ENCODE assay signal across 37 cellular contexts in genomic region chr18:33600846-33601245, GRCh38. TPM values are rescaled to one million over a fixed set of nuclear protein-coding genes. Genes with fewer than 3 reads are reported as not detected.
"Had no signal": no experiment of that assay in that cellular context is flagged by ENCODE, and none has a peak within 500 bp of the region (broad histone marks: within the 10 kb centered on the region; RNA-seq: fewer than 3 reads in every experiment).

No MANE protein-coding gene starts in this region.

- DNase-seq: activated CD4-positive, alpha-beta memory T cell treated with anti-CD3 and anti-CD28 coated beads for 36 hours; activated CD4-positive, alpha-beta T cell treated with anti-CD3 and anti-CD28 coated beads for 36 hours; activated CD4-positive, alpha-beta T cell treated with anti-CD3 and anti-CD28 coated beads, Interleukin-2, amount 10 ng/mL, durations not matched to agents 24 days and 14 days; activated CD4-positive, CD25-positive, alpha-beta regulatory T cell; activated CD4-positive, CD25-positive, alpha-beta regulatory T cell treated with anti-CD3 and anti-CD28 coated beads, Interleukin-2, amount 50 U/mL, for 72 hours; activated CD8-positive, alpha-beta memory T cell treated with anti-CD3 and anti-CD28 coated beads, Interleukin-2, amount 10 ng/mL, durations not matched to agents 7 days and 5 days; activated CD8-positive, alpha-beta memory T cell treated with anti-CD3 and anti-CD28 coated beads, Interleukin-2, amount 50 U/mL, for 4 hours; activated CD8-positive, alpha-beta T cell treated with anti-CD3 and anti-CD28 coated beads, Interleukin-2, amount 10 ng/mL, durations not matched to agents 7 days and 5 days; activated gamma-delta T cell treated with Interleukin-2 at 50 U/mL for 16 hours; activated naive CD4-positive, alpha-beta T cell treated with Interleukin-2 at 50 U/mL for 16 hours; activated naive CD8-positive, alpha-beta T cell treated with anti-CD3 and anti-CD28 coated beads for 36 hours; activated naive CD8-positive, alpha-beta T cell treated with anti-CD3 and anti-CD28 coated beads, Interleukin-2, amount 50 U/mL, for 24 hours; activated T-cell treated with anti-CD3 and anti-CD28 coated beads for 4 hours; activated T-cell treated with anti-CD3 and anti-CD28 coated beads, Interleukin-2, amount 50 U/mL, for 24 hours; activated T-cell treated with anti-CD3 and anti-CD28 coated beads, Interleukin-2, amount 50 U/mL, for 72 hours; adrenal gland; amygdala; aorta; body of pancreas; caudate nucleus; cortex of kidney; dermis blood vessel endothelial cell; effector CD4-positive, alpha-beta T cell; effector memory CD8-positive, alpha-beta T cell; erythroblast; foreskin keratinocyte; gastrocnemius medialis; glutamatergic neuron; heart left ventricle; T-helper 1 cell; T-helper 17 cell; T1000; WERI-Rb-1 had no signal

- H3K4me1 ChIP-seq: adrenal gland, body of pancreas, esophagus muscularis mucosa, foreskin keratinocyte, gastrocnemius medialis, heart left ventricle had no signal

- H3K9me3 ChIP-seq: adrenal gland, body of pancreas, esophagus muscularis mucosa, gastrocnemius medialis, heart left ventricle had no signal

- ATAC-seq: activated CD4-positive, alpha-beta T cell treated with anti-CD3 and anti-CD28 coated beads for 36 hours; activated CD8-positive, alpha-beta memory T cell treated with anti-CD3 and anti-CD28 coated beads, Interleukin-2, amount 10 ng/mL, durations not matched to agents 7 days and 5 days; activated CD8-positive, alpha-beta T cell treated with anti-CD3 and anti-CD28 coated beads, Interleukin-2, amount 10 ng/mL, durations not matched to agents 7 days and 5 days; activated naive CD8-positive, alpha-beta T cell treated with anti-CD3 and anti-CD28 coated beads, Interleukin-2, amount 50 U/mL, for 24 hours; activated T-cell treated with anti-CD3 and anti-CD28 coated beads, Interleukin-2, amount 50 U/mL, for 72 hours; body of pancreas; effector memory CD8-positive, alpha-beta T cell; foreskin keratinocyte; gastrocnemius medialis; heart left ventricle; T-helper 17 cell had no signal

- H3K36me3 Mint-ChIP-seq: activated CD4-positive, alpha-beta memory T cell treated with anti-CD3 and anti-CD28 coated beads for 36 hours; activated CD8-positive, alpha-beta memory T cell treated with anti-CD3 and anti-CD28 coated beads, Interleukin-2, amount 10 ng/mL, durations not matched to agents 7 days and 5 days; activated naive CD4-positive, alpha-beta T cell treated with anti-CD3 and anti-CD28 coated beads, Interleukin-2, amount 50 U/mL, for 24 hours; activated naive CD8-positive, alpha-beta T cell treated with anti-CD3 and anti-CD28 coated beads for 36 hours had no signal

- H3K4me1 Mint-ChIP-seq: activated CD4-positive, alpha-beta T cell treated with anti-CD3 and anti-CD28 coated beads for 36 hours; activated CD4-positive, alpha-beta T cell treated with anti-CD3 and anti-CD28 coated beads, Interleukin-2, amount 10 ng/mL, durations not matched to agents 24 days and 14 days; activated naive CD4-positive, alpha-beta T cell treated with anti-CD3 and anti-CD28 coated beads, Interleukin-2, amount 50 U/mL, for 24 hours; activated naive CD8-positive, alpha-beta T cell treated with anti-CD3 and anti-CD28 coated beads for 36 hours; activated naive CD8-positive, alpha-beta T cell treated with anti-CD3 and anti-CD28 coated beads, Interleukin-2, amount 50 U/mL, for 24 hours; T-helper 17 cell had no signal

- H3K4me3 ChIP-seq: adrenal gland, body of pancreas, esophagus muscularis mucosa, gastrocnemius medialis, heart left ventricle had no signal

- H3K4me3 Mint-ChIP-seq: activated CD4-positive, alpha-beta memory T cell treated with anti-CD3 and anti-CD28 coated beads for 36 hours; activated CD4-positive, alpha-beta T cell treated with anti-CD3 and anti-CD28 coated beads for 36 hours; activated CD4-positive, alpha-beta T cell treated with anti-CD3 and anti-CD28 coated beads, Interleukin-2, amount 10 ng/mL, durations not matched to agents 24 days and 14 days; activated CD8-positive, alpha-beta memory T cell treated with anti-CD3 and anti-CD28 coated beads, Interleukin-2, amount 10 ng/mL, durations not matched to agents 7 days and 5 days; activated CD8-positive, alpha-beta T cell treated with anti-CD3 and anti-CD28 coated beads, Interleukin-2, amount 10 ng/mL, durations not matched to agents 7 days and 5 days; activated naive CD4-positive, alpha-beta T cell treated with anti-CD3 and anti-CD28 coated beads, Interleukin-2, amount 50 U/mL, for 24 hours; activated naive CD8-positive, alpha-beta T cell treated with anti-CD3 and anti-CD28 coated beads for 36 hours; activated naive CD8-positive, alpha-beta T cell treated with anti-CD3 and anti-CD28 coated beads, Interleukin-2, amount 50 U/mL, for 24 hours; activated T-cell treated with anti-CD3 and anti-CD28 coated beads, Interleukin-2, amount 50 U/mL, for 24 hours; activated T-cell treated with anti-CD3 and anti-CD28 coated beads, Interleukin-2, amount 50 U/mL, for 72 hours; effector memory CD8-positive, alpha-beta T cell; T-helper 17 cell; T-helper 2 cell treated with Interferon-gamma antibody and Interleukin-4, amounts not matched to agents 5 μg/mL and 100 μg/mL, for 36 hours had no signal

- H3K27me3 Mint-ChIP-seq: activated CD4-positive, alpha-beta memory T cell treated with anti-CD3 and anti-CD28 coated beads for 36 hours; activated CD4-positive, alpha-beta T cell treated with anti-CD3 and anti-CD28 coated beads for 36 hours; activated CD4-positive, alpha-beta T cell treated with anti-CD3 and anti-CD28 coated beads, Interleukin-2, amount 10 ng/mL, durations not matched to agents 24 days and 14 days; activated CD8-positive, alpha-beta memory T cell treated with anti-CD3 and anti-CD28 coated beads, Interleukin-2, amount 10 ng/mL, durations not matched to agents 7 days and 5 days; activated naive CD4-positive, alpha-beta T cell treated with anti-CD3 and anti-CD28 coated beads, Interleukin-2, amount 50 U/mL, for 24 hours; activated naive CD8-positive, alpha-beta T cell treated with anti-CD3 and anti-CD28 coated beads for 36 hours; activated naive CD8-positive, alpha-beta T cell treated with anti-CD3 and anti-CD28 coated beads, Interleukin-2, amount 50 U/mL, for 24 hours; activated T-cell treated with anti-CD3 and anti-CD28 coated beads, Interleukin-2, amount 50 U/mL, for 24 hours; effector memory CD8-positive, alpha-beta T cell; T-helper 17 cell had no signal

- H3K27me3 ChIP-seq: adrenal gland, body of pancreas, esophagus muscularis mucosa, foreskin keratinocyte, gastrocnemius medialis, heart left ventricle had no signal

- H3K36me3 ChIP-seq: adrenal gland, esophagus muscularis mucosa, gastrocnemius medialis, heart left ventricle, WERI-Rb-1 had no signal

- H3K27ac Mint-ChIP-seq: activated CD4-positive, alpha-beta memory T cell treated with anti-CD3 and anti-CD28 coated beads for 36 hours; activated CD4-positive, alpha-beta T cell treated with anti-CD3 and anti-CD28 coated beads for 36 hours; activated CD4-positive, alpha-beta T cell treated with anti-CD3 and anti-CD28 coated beads, Interleukin-2, amount 10 ng/mL, durations not matched to agents 24 days and 14 days; activated CD8-positive, alpha-beta memory T cell treated with anti-CD3 and anti-CD28 coated beads, Interleukin-2, amount 10 ng/mL, durations not matched to agents 7 days and 5 days; activated CD8-positive, alpha-beta T cell treated with anti-CD3 and anti-CD28 coated beads, Interleukin-2, amount 10 ng/mL, durations not matched to agents 7 days and 5 days; activated naive CD4-positive, alpha-beta T cell treated with anti-CD3 and anti-CD28 coated beads, Interleukin-2, amount 50 U/mL, for 24 hours; activated naive CD8-positive, alpha-beta T cell treated with anti-CD3 and anti-CD28 coated beads for 36 hours; activated naive CD8-positive, alpha-beta T cell treated with anti-CD3 and anti-CD28 coated beads, Interleukin-2, amount 50 U/mL, for 24 hours; activated T-cell treated with anti-CD3 and anti-CD28 coated beads, Interleukin-2, amount 50 U/mL, for 24 hours; activated T-cell treated with anti-CD3 and anti-CD28 coated beads, Interleukin-2, amount 50 U/mL, for 72 hours; effector memory CD8-positive, alpha-beta T cell; T-helper 17 cell; T-helper 2 cell treated with Interferon-gamma antibody and Interleukin-4, amounts not matched to agents 5 μg/mL and 100 μg/mL, for 36 hours had no signal

- H3K27ac ChIP-seq: adrenal gland, body of pancreas, esophagus muscularis mucosa, foreskin keratinocyte, gastrocnemius medialis, heart left ventricle, WERI-Rb-1 had no signal

RNA-seq across cellular contexts. Expression of gene ASXL3, which starts 22.8 kb away (rescaled TPM):
- total RNA-seq: activated CD4-positive, alpha-beta memory T cell treated with anti-CD3 and anti-CD28 coated beads for 36 hours; activated CD4-positive, alpha-beta T cell treated with anti-CD3 and anti-CD28 coated beads for 36 hours; activated CD4-positive, alpha-beta T cell treated with anti-CD3 and anti-CD28 coated beads, Interleukin-2, amount 10 ng/mL, durations not matched to agents 24 days and 14 days; activated CD8-positive, alpha-beta memory T cell treated with anti-CD3 and anti-CD28 coated beads for 36 hours; activated CD8-positive, alpha-beta memory T cell treated with anti-CD3 and anti-CD28 coated beads, Interleukin-2, amount 10 ng/mL, durations not matched to agents 7 days and 5 days; activated CD8-positive, alpha-beta T cell treated with anti-CD3 and anti-CD28 coated beads, Interleukin-2, amount 10 ng/mL, durations not matched to agents 7 days and 5 days; activated naive CD8-positive, alpha-beta T cell treated with anti-CD3 and anti-CD28 coated beads for 36 hours; activated T-cell treated with anti-CD3 and anti-CD28 coated beads, Interleukin-2, amount 50 U/mL, for 72 hours; dermis blood vessel endothelial cell; foreskin keratinocyte; T-helper 17 cell had no signal
- polyA plus RNA-seq: foreskin keratinocyte had no signal
